ENCODE assay signal across 11 cellular contexts in the genomic region with DNA sequence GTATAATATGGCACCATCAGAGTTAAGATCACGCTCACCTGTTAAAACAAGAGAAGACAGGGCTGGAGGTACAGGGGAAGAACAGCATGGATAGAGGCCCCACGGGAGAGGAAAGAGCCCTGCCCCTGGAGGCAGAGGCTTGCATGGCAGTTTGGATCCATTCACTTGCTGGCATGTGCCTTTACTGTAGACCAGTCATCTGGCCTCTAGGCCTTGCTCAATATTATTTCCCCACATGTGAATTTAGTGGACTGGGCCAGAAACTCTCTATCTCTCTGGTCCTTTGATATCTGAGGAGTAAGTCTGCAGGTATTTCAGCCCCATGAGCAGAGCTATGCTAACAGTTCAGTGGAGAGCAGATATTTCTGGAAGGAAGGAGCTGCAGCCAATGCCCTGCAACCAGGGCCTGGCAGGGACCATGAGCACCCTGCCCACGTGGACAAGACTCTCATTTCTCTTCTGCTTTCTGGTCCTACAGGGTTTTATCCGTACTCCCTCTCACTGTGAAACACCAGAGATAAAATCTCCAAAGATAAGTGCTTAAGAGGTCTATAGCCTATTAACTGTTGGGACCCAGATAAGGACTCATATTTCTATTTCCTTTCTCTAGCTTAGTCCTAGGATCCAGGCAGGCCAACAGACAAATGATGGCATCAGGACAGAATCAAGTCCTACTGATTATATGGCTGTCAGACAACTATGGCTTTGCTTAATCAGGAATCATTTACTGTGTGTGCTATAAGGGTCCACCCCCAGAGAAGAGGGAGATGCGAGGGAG.
DNase-seq lines count a peak whose midpoint lies in the region; ATAC-seq and TF ChIP-seq lines count a peak whose summit lies in the region.
"Had no signal": no experiment of that assay in that cellular context is flagged by ENCODE, and none has a peak within 500 bp of the region (broad histone marks: within the 10 kb centered on the region; RNA-seq: fewer than 3 reads in every experiment).

No MANE protein-coding gene starts in this region.

- intact Hi-C loops in Caco-2 (cut with micrococcal nuclease; ENCODE audit: unreplicated experiment), result no loop called here
- intact Hi-C loops in activated CD4-positive, alpha-beta T cell treated with anti-CD3 and anti-CD28 coated beads, Interleukin-2, amount 10 ng/mL, durations not matched to agents 24 days and 14 days (cut with micrococcal nuclease), result no loop called here

- POLR2A ChIA-PET in Caco-2 (lab: Charles Lee), result no interaction called here

- no peaks in the 10 kb centered on the region for H3K4me1 Mint-ChIP-seq in Caco-2 (ENCODE audit: low read depth, unreplicated experiment)
- no peaks in the 10 kb centered on the region for H3K4me1 Mint-ChIP-seq in activated CD4-positive, alpha-beta T cell treated with anti-CD3 and anti-CD28 coated beads, Interleukin-2, amount 10 ng/mL, durations not matched to agents 24 days and 14 days

- H3K27me3 Mint-ChIP-seq in Caco-2 (ENCODE audit: insufficient read depth, unreplicated experiment), result peaks cover 3% of the 10 kb centered on the region
- peaks cover 13% of the 10 kb centered on the region for H3K27me3 Mint-ChIP-seq in activated CD4-positive, alpha-beta T cell treated with anti-CD3 and anti-CD28 coated beads, Interleukin-2, amount 10 ng/mL, durations not matched to agents 24 days and 14 days

- no peaks in the 10 kb centered on the region for H3K4me1 ChIP-seq in Caco-2

- peak; percentile 21 to 22 for TF ChIP-seq CTCF in Caco-2 (IDR thresholded peaks at IDR 0.05; ENCODE audit: insufficient read depth in 1 of 2, low read depth in 1 of 2, low read length in 1 of 2, severe bottlenecking in 1 of 2, unreplicated experiment in 1 of 2)
- peak; percentile 28 for TF ChIP-seq CTCF in HFF-Myc (IDR thresholded peaks at IDR 0.05; ENCODE audit: low read depth, low read length, missing control alignments)

- H3K4me3 ChIP-seq in Caco-2 (ENCODE audit: low read depth, low read length) (no peak overlapping the region), HFF-Myc (replicated peaks; ENCODE audit: low read depth, low read length) (no peak overlapping the region)

- no peaks in the 10 kb centered on the region for H3K36me3 ChIP-seq in Caco-2 (ENCODE audit: control insufficient read depth, insufficient read depth, low read length)

- no TSS peak for BruUV-seq in Caco-2 (replicated peaks; lab: Mats Ljungman, UMichigan)

- DNase-seq in Caco-2 (peak in 1 of 2 experiments; percentile 4), HFF-Myc (ENCODE audit: extremely low read depth, low read depth) (no peak), glomerular visceral epithelial cell (ENCODE audit: extremely low spot score) (no peak)
- DNase-seq in activated CD4-positive, alpha-beta T cell treated with anti-CD3 and anti-CD28 coated beads, Interleukin-2, amount 10 ng/mL, durations not matched to agents 24 days and 14 days, result no peak
- DNase-seq: Kasumi-1, NCI-H345, nucleus accumbens had no signal

- H3K27ac Mint-ChIP-seq in Caco-2 (ENCODE audit: unreplicated experiment), result no peak overlapping the region
- no peak overlapping the region for H3K27ac Mint-ChIP-seq in activated CD4-positive, alpha-beta T cell treated with anti-CD3 and anti-CD28 coated beads, Interleukin-2, amount 10 ng/mL, durations not matched to agents 24 days and 14 days

- no peak for ATAC-seq in GM19035 (IDR thresholded peaks at IDR 0.05; ENCODE audit: unreplicated experiment)
- ATAC-seq in HG03521 (IDR thresholded peaks at IDR 0.05; ENCODE audit: unreplicated experiment), result no peak

- peak overlapping the region; percentile 98 for H3K27ac ChIP-seq in angular gyrus (ENCODE audit: low read depth, low read length)
- H3K27ac ChIP-seq in layer of hippocampus (ENCODE audit: low read depth, low read length), result peak overlapping the region; percentile 98

- H3K9me3 ChIP-seq in Caco-2, result no peaks in the 10 kb centered on the region

- no peak overlapping the region for H3K4me3 Mint-ChIP-seq in Caco-2 (ENCODE audit: unreplicated experiment)
- no peak overlapping the region for H3K4me3 Mint-ChIP-seq in activated CD4-positive, alpha-beta T cell treated with anti-CD3 and anti-CD28 coated beads, Interleukin-2, amount 10 ng/mL, durations not matched to agents 24 days and 14 days

- H3K27me3 ChIP-seq in Caco-2 (replicated peaks; ENCODE audit: control insufficient read depth, insufficient read depth, low read length) (no peaks in the 10 kb centered on the region; the same call in 1 of the 2 replicates), layer of hippocampus (ENCODE audit: control insufficient read depth, insufficient read depth, low read length) (no peaks in the 10 kb centered on the region)

- CTCF ChIA-PET in Caco-2 (lab: Charles Lee), result no interaction called here

- H3K9me3 Mint-ChIP-seq in Caco-2 (ENCODE audit: unreplicated experiment), result no peaks in the 10 kb centered on the region
- H3K9me3 Mint-ChIP-seq in activated CD4-positive, alpha-beta T cell treated with anti-CD3 and anti-CD28 coated beads, Interleukin-2, amount 10 ng/mL, durations not matched to agents 24 days and 14 days, result no peaks in the 10 kb centered on the region

- H3K36me3 Mint-ChIP-seq in Caco-2 (ENCODE audit: insufficient read depth, unreplicated experiment), result no peaks in the 10 kb centered on the region
- H3K36me3 Mint-ChIP-seq in activated CD4-positive, alpha-beta T cell treated with anti-CD3 and anti-CD28 coated beads, Interleukin-2, amount 10 ng/mL, durations not matched to agents 24 days and 14 days (ENCODE audit: low read depth), result no peaks in the 10 kb centered on the region
